Comparison of ENCODE assay signal across 12 cellular contexts in the genomic region with DNA sequence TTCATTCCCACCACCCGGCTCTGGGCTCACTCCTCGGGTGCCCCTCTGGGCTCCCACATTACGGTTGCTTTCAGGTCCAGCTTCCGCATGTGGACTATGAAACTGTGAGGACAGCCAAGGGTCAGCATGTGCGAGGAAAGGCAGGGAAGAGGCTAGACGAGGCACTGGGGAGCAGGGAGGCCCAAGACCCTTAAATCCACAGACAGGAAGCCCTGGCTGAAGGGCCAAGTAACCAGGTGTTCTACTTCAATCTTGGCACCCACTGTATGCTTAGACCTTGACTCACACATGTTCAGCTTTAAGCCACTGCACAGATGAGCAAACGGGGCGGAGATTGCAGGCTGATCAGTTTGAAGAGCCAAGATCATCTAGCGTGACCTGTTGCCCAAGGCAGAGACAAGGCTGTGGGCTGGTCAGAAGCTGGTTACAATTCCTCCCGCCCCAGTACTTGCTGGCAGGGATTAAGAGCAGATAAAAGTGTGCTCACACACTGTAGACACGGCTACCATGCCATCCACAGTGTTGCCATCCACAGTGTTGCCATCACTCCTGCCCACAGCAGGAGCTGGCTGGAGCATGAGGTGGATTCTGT. TPM values are rescaled to one million over a fixed set of nuclear protein-coding genes. Genes with fewer than 3 reads are reported as not detected.
DNase-seq lines count a peak whose midpoint lies in the region; ATAC-seq, FAIRE-seq and TF ChIP-seq lines count a peak whose summit lies in the region.
"Had no signal": no experiment of that assay in that cellular context is flagged by ENCODE, and none has a peak within 500 bp of the region (broad histone marks: within the 10 kb centered on the region; RNA-seq: fewer than 3 reads in every experiment).

Gene CES4A (plus strand): TSS at position 393 of the 592 bp plus-strand sequence. CDS start 184 bp downstream, at position 577.

- no peaks in the 10 kb centered on the region for H3K36me3 ChIP-seq in kidney (ENCODE audit: control insufficient read depth in 1 of 2, insufficient read depth in 2 of 2, low read length in 2 of 2)
- no peaks in the 10 kb centered on the region for H3K36me3 ChIP-seq in thymus (ENCODE audit: control insufficient read depth, insufficient read depth)

- intact Hi-C loops in kidney (cut with DNase I): no loop called here

- H3K4me1 Mint-ChIP-seq in activated T-cell treated with anti-CD3 and anti-CD28 coated beads, Interleukin-2, amount 50 U/mL, for 72 hours (ENCODE audit: low read depth): peaks cover 65% of the 10 kb centered on the region
- H3K4me1 Mint-ChIP-seq in activated naive CD8-positive, alpha-beta T cell treated with anti-CD3 and anti-CD28 coated beads, Interleukin-2, amount 10 ng/mL, durations not matched to agents 7 days and 5 days: peaks cover 43% of the 10 kb centered on the region

- DNase-seq in activated T-cell treated with anti-CD3 and anti-CD28 coated beads, Interleukin-2, amount 50 U/mL, for 72 hours: peak; percentile 35 to 50
- DNase-seq in activated T-cell treated with anti-CD3 and anti-CD28 coated beads, Interleukin-2, amount 50 U/mL, for 1 hour: no peak
- no peak for DNase-seq in activated naive CD8-positive, alpha-beta T cell treated with anti-CD3 and anti-CD28 coated beads, Interleukin-2, amount 10 ng/mL, durations not matched to agents 7 days and 5 days
- DNase-seq in kidney (no peak), RPMI8226 (no peak)
- DNase-seq in activated CD4-positive, CD25-positive, alpha-beta regulatory T cell (lab: John Stamatoyannopoulos, UW): no peak
- DNase-seq: caudate nucleus; CD8-positive, alpha-beta memory T cell; stimulated activated CD4-positive, alpha-beta T cell treated with anti-CD3 and anti-CD28 coated beads, Interleukin-2, amount 100 ng/mL, for 48 hours had no signal

- peaks cover 9 to 12% of the 10 kb centered on the region in 2 donors for H3K36me3 Mint-ChIP-seq in activated T-cell treated with anti-CD3 and anti-CD28 coated beads, Interleukin-2, amount 50 U/mL, for 72 hours (ENCODE audit: insufficient read depth in 2 of 2)
- H3K36me3 Mint-ChIP-seq in activated naive CD8-positive, alpha-beta T cell treated with anti-CD3 and anti-CD28 coated beads, Interleukin-2, amount 10 ng/mL, durations not matched to agents 7 days and 5 days: peaks cover 6% of the 10 kb centered on the region
- H3K36me3 Mint-ChIP-seq: CD8-positive, alpha-beta memory T cell had no signal

- ATAC-seq in activated T-cell treated with anti-CD3 and anti-CD28 coated beads, Interleukin-2, amount 50 U/mL, for 72 hours (replicated peaks in 1 of 2): peak in 1 of 2 donors; percentile 10
- ATAC-seq in activated naive CD8-positive, alpha-beta T cell treated with anti-CD3 and anti-CD28 coated beads, Interleukin-2, amount 10 ng/mL, durations not matched to agents 7 days and 5 days (ENCODE audit: low read depth): no peak
- no peak for ATAC-seq in HG03108 (IDR thresholded peaks at IDR 0.05; ENCODE audit: unreplicated experiment)

- H3K9me3 ChIP-seq in kidney (ENCODE audit: control insufficient read depth in 1 of 2, low read length in 2 of 2) (no peaks in the 10 kb centered on the region), thymus (ENCODE audit: control insufficient read depth) (no peaks in the 10 kb centered on the region)

- POLR2A ChIA-PET in activated naive CD8-positive, alpha-beta T cell treated with anti-CD3 and anti-CD28 coated beads, Interleukin-2, amount 10 ng/mL, durations not matched to agents 7 days and 5 days (lab: Charles Lee): interaction anchor here (1.0 to 1.9 kb wide), 3 partner anchors 10 to 25 kb away, joined by 4 to 7 read pairs (median 4); no protein-coding TSS in a partner anchor

- no peak for TF ChIP-seq CTCF in kidney (IDR thresholded peaks at IDR 0.05; ENCODE audit: borderline replicate concordance, extremely low read depth, insufficient read depth)

- H3K27ac ChIP-seq in kidney (ENCODE audit: low read depth in 2 of 2, low read length in 2 of 2) (peak within 1 kb of the TSS; percentile 51 to 53), thymus (ENCODE audit: low read depth) (no peak within 1 kb of the TSS)

- H3K27me3 Mint-ChIP-seq in activated T-cell treated with anti-CD3 and anti-CD28 coated beads, Interleukin-2, amount 50 U/mL, for 72 hours (ENCODE audit: low read depth): no peaks in the 10 kb centered on the region
- H3K27me3 Mint-ChIP-seq in activated naive CD8-positive, alpha-beta T cell treated with anti-CD3 and anti-CD28 coated beads, Interleukin-2, amount 10 ng/mL, durations not matched to agents 7 days and 5 days: no peaks in the 10 kb centered on the region
- H3K27me3 Mint-ChIP-seq: CD8-positive, alpha-beta memory T cell had no signal

- H3K4me3 Mint-ChIP-seq in activated T-cell treated with anti-CD3 and anti-CD28 coated beads, Interleukin-2, amount 50 U/mL, for 72 hours: peak within 1 kb of the TSS; percentile 77 to 91
- no peak within 1 kb of the TSS for H3K4me3 Mint-ChIP-seq in activated naive CD8-positive, alpha-beta T cell treated with anti-CD3 and anti-CD28 coated beads, Interleukin-2, amount 10 ng/mL, durations not matched to agents 7 days and 5 days
- H3K4me3 Mint-ChIP-seq: CD8-positive, alpha-beta memory T cell had no signal

- H3K9me3 Mint-ChIP-seq in activated T-cell treated with anti-CD3 and anti-CD28 coated beads, Interleukin-2, amount 50 U/mL, for 72 hours: peaks cover 0 to 2% of the 10 kb centered on the region in 2 donors
- peaks cover 2% of the 10 kb centered on the region for H3K9me3 Mint-ChIP-seq in activated naive CD8-positive, alpha-beta T cell treated with anti-CD3 and anti-CD28 coated beads, Interleukin-2, amount 10 ng/mL, durations not matched to agents 7 days and 5 days
- H3K9me3 Mint-ChIP-seq: CD8-positive, alpha-beta memory T cell had no signal

- FAIRE-seq in kidney (lab: Jason Lieb, UNC): no peak
- FAIRE-seq: islet of Langerhans had no signal

- H3K27me3 ChIP-seq in thymus (ENCODE audit: control insufficient read depth, insufficient read depth): no peaks in the 10 kb centered on the region

- WGBS in thymus: 90% methylated on average over 11 of the region's 11 CpGs

- H3K27ac Mint-ChIP-seq in activated T-cell treated with anti-CD3 and anti-CD28 coated beads, Interleukin-2, amount 50 U/mL, for 72 hours: peak within 1 kb of the TSS; percentile 95
- H3K27ac Mint-ChIP-seq in activated naive CD8-positive, alpha-beta T cell treated with anti-CD3 and anti-CD28 coated beads, Interleukin-2, amount 10 ng/mL, durations not matched to agents 7 days and 5 days: peak within 1 kb of the TSS; percentile 86

- no peak within 1 kb of the TSS for H3K9ac ChIP-seq in kidney (ENCODE audit: low read length in 2 of 2)

- peaks cover 3 to 5% of the 10 kb centered on the region in 2 donors for H3K4me1 ChIP-seq in kidney (ENCODE audit: control insufficient read depth in 1 of 2, insufficient read depth in 1 of 2, low read depth in 1 of 2, low read length in 2 of 2)
- no peaks in the 10 kb centered on the region for H3K4me1 ChIP-seq in thymus (ENCODE audit: control insufficient read depth, insufficient read depth, low read length)

- H3K4me3 ChIP-seq in kidney (ENCODE audit: low read length in 2 of 2): no peak within 1 kb of the TSS
- no peak within 1 kb of the TSS for H3K4me3 ChIP-seq in thymus (ENCODE audit: low read length)

RNA-seq across cellular contexts. Expression of gene CES4A, which starts in this region (rescaled TPM):
- 10 to 100 TPM; 24.4 to 38.8 TPM for total RNA-seq in activated T-cell treated with anti-CD3 and anti-CD28 coated beads, Interleukin-2, amount 50 U/mL, for 72 hours
- 10 to 100 TPM; 16.2 to 17.5 TPM for total RNA-seq in activated naive CD8-positive, alpha-beta T cell treated with anti-CD3 and anti-CD28 coated beads, Interleukin-2, amount 10 ng/mL, durations not matched to agents 7 days and 5 days
- total RNA-seq in kidney: 31.7 TPM
- polyA plus RNA-seq in kidney (ENCODE audit: insufficient read depth, low read depth, low replicate concordance) (14.9 TPM), thymus (14.6 TPM)

Comparison
In these comparisons a context has a peak if more than half of its experiments do, and no peak if none do; other contexts are left out.
1. DNase-seq: peak in activated T-cell treated with anti-CD3 and anti-CD28 coated beads, Interleukin-2, amount 50 U/mL, for 72 hours (2 of 2); none in activated T-cell treated with anti-CD3 and anti-CD28 coated beads, Interleukin-2, amount 50 U/mL, for 1 hour (single experiment), activated naive CD8-positive, alpha-beta T cell treated with anti-CD3 and anti-CD28 coated beads, Interleukin-2, amount 10 ng/mL, durations not matched to agents 7 days and 5 days (single experiment), kidney (single experiment), activated CD4-positive, CD25-positive, alpha-beta regulatory T cell (0 of 4) and RPMI8226 (single experiment).